2 cellular contexts compared by ENCODE assay signal in genomic region chr5:71699751-71700150, GRCh38.
TF ChIP-seq lines count a peak whose summit lies in the region.

No MANE protein-coding gene starts in this region.

TF ChIP-seq in HCT116, 20 proteins besides CTCF, POLR2A, EP300 and RAD21:
- TF ChIP-seq, protein P1, sequence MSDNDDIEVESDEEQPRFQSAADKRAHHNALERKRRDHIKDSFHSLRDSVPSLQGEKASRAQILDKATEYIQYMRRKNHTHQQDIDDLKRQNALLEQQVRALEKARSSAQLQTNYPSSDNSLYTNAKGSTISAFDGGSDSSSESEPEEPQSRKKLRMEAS (IDR thresholded peaks at IDR 0.05), result no peak
- TF ChIP-seq ELF1 (IDR thresholded peaks at IDR 0.05; ENCODE audit: borderline replicate concordance, low read depth), result no peak
- TF ChIP-seq SIN3A (IDR thresholded peaks at IDR 0.05; ENCODE audit: low read depth), result no peak
- TF ChIP-seq EGR1 (IDR thresholded peaks at IDR 0.05; ENCODE audit: low read depth), result no peak
- no peak for TF ChIP-seq ZNF274 (IDR thresholded peaks at IDR 0.05; ENCODE audit: low read depth, low read length)
- no peak for TF ChIP-seq YY1 (IDR thresholded peaks at IDR 0.05; ENCODE audit: extremely low read depth, insufficient replicate concordance, low read depth, low read length)

TF ChIP-seq in endothelial cell of umbilical vein, 7 proteins besides CTCF, POLR2A, EP300 and RAD21:
- no peak for TF ChIP-seq FOS (IDR thresholded peaks at IDR 0.05; ENCODE audit: borderline replicate concordance, insufficient read depth, low read length)
- no peak for TF ChIP-seq EZH2 (IDR thresholded peaks at IDR 0.05; ENCODE audit: borderline replicate concordance, low read depth, low read length, severe bottlenecking)
- no peak for TF ChIP-seq MYC (IDR thresholded peaks at IDR 0.05; ENCODE audit: low read depth, low read length)
- TF ChIP-seq, protein P1 (IDR thresholded peaks at IDR 0.05; ENCODE audit: insufficient read depth, insufficient read length), result no peak
- TF ChIP-seq GATA2 (IDR thresholded peaks at IDR 0.05; ENCODE audit: insufficient read depth, insufficient read length, low read depth, low read length), result no peak
- no peak for TF ChIP-seq JUN (IDR thresholded peaks at IDR 0.05; ENCODE audit: borderline replicate concordance, insufficient read depth, insufficient read length, low read depth)
- TF ChIP-seq POLR2AphosphoS5 (IDR thresholded peaks at IDR 0.05; ENCODE audit: insufficient read depth, low read depth, low read length), result no peak
